16 cellular contexts compared by ENCODE assay signal in the genomic region with DNA sequence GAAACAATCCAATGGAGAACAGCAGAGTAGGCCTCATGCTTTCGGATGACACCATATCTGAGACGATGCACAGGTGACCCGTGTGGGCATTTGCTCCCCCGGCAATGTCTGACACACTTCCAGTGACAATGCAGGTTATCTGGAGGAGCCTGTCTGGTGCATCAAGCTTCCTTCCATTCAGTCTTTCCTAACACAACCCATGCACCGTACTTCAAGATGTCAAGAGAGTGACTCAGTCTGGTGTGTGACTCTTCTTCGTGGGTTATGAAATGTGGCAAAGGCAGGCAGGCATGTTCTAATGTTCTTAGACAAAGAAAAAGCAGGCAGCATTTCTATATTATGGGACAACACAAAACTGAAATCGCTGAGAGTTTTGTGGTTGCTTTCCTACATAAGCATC.
DNase-seq lines count a peak whose midpoint lies in the region; ATAC-seq and TF ChIP-seq lines count a peak whose summit lies in the region.
"Had no signal": no experiment of that assay in that cellular context is flagged by ENCODE, and none has a peak within 500 bp of the region (broad histone marks: within the 10 kb centered on the region; RNA-seq: fewer than 3 reads in every experiment).

No MANE protein-coding gene starts in this region.

- H3K79me2 ChIP-seq in SK-N-SH (ENCODE audit: insufficient read depth), result no peaks in the 10 kb centered on the region

- H3K4me2 ChIP-seq in SK-N-SH, result 0 out of 2 replicates have a peak overlapping the region, but pooled peaks have one; percentile 19

- H3K4me3 Mint-ChIP-seq in activated CD4-positive, alpha-beta T cell treated with anti-CD3 and anti-CD28 coated beads for 36 hours, result no peak overlapping the region
- no peak overlapping the region for H3K4me3 Mint-ChIP-seq in stimulated activated memory B cell treated with anti-CD40 and anti-IgM and Interleukin-4, amounts not matched to agents 10 μg/mL and 1 μg/mL and 100 μg/mL, for 72 hours
- H3K4me3 Mint-ChIP-seq in activated T-cell treated with anti-CD3 and anti-CD28 coated beads, Interleukin-2, amount 50 U/mL, for 4 hours, result no peak overlapping the region
- H3K4me3 Mint-ChIP-seq: activated CD8-positive, alpha-beta memory T cell treated with anti-CD3 and anti-CD28 coated beads, Interleukin-2, amount 10 ng/mL, durations not matched to agents 7 days and 5 days had no signal

- H3K4me1 ChIP-seq in SK-N-SH (ENCODE audit: control insufficient read depth in 1 of 2, insufficient read depth in 2 of 2, low read depth in 1 of 2, low read length in 1 of 2) (peaks cover 11 to 30% of the 10 kb centered on the region in 2 experiments; a peak in 3 of 4 replicates), ovary (ENCODE audit: insufficient read depth) (no peaks in the 10 kb centered on the region)
- H3K4me1 ChIP-seq: lower lobe of right lung had no signal

- TF ChIP-seq CTCF in SK-N-SH (IDR thresholded peaks at IDR 0.05), result no peak
- no peak for TF ChIP-seq CTCF in fibroblast of the aortic adventitia (IDR thresholded peaks at IDR 0.05; ENCODE audit: insufficient read depth, low read length)
- TF ChIP-seq CTCF in ovary (IDR thresholded peaks at IDR 0.05), result no peak

- no peak for TF ChIP-seq POLR2A in ovary (IDR thresholded peaks at IDR 0.05)

- no peak overlapping the region for H2AFZ ChIP-seq in SK-N-SH (ENCODE audit: low read depth)

- H3K9me3 Mint-ChIP-seq in activated CD4-positive, alpha-beta T cell treated with anti-CD3 and anti-CD28 coated beads for 36 hours (ENCODE audit: low read depth), result no peaks in the 10 kb centered on the region
- H3K9me3 Mint-ChIP-seq in stimulated activated memory B cell treated with anti-CD40 and anti-IgM and Interleukin-4, amounts not matched to agents 10 μg/mL and 1 μg/mL and 100 μg/mL, for 72 hours, result peaks cover 5% of the 10 kb centered on the region
- H3K9me3 Mint-ChIP-seq in activated T-cell treated with anti-CD3 and anti-CD28 coated beads, Interleukin-2, amount 50 U/mL, for 4 hours, result no peaks in the 10 kb centered on the region
- H3K9me3 Mint-ChIP-seq: activated naive CD4-positive, alpha-beta T cell treated with anti-CD3 and anti-CD28 coated beads, Interleukin-2, amount 50 U/mL, for 72 hours had no signal

- H3K36me3 ChIP-seq in SK-N-SH (replicated peaks in 1 of 2; ENCODE audit: control insufficient read depth in 1 of 2, insufficient read depth in 2 of 2, low read length in 1 of 2) (no peaks in the 10 kb centered on the region), ovary (no peaks in the 10 kb centered on the region)
- H3K36me3 ChIP-seq: lower lobe of right lung, neutrophil, transverse colon had no signal

- H3K4me3 ChIP-seq in SK-N-SH (ENCODE audit: low read depth in 2 of 2, low read length in 1 of 2) (no peak overlapping the region), fibroblast of the aortic adventitia (ENCODE audit: low read depth, low read length) (no peak overlapping the region), ovary (no peak overlapping the region)
- H3K4me3 ChIP-seq: heart right ventricle, lower lobe of right lung, Peyer's patch, transverse colon had no signal

- no peak for TF ChIP-seq EP300 in SK-N-SH (IDR thresholded peaks at IDR 0.05; ENCODE audit: borderline replicate concordance in 1 of 2, low read depth in 1 of 2, low read length in 1 of 2)
- no peak for TF ChIP-seq EP300 in ovary (IDR thresholded peaks at IDR 0.05)

- TF ChIP-seq RAD21 in SK-N-SH (IDR thresholded peaks at IDR 0.05; ENCODE audit: low read length), result no peak

- DNase-seq in activated CD4-positive, alpha-beta T cell treated with anti-CD3 and anti-CD28 coated beads for 36 hours, result no peak
- no peak for DNase-seq in activated CD4-positive, alpha-beta T cell treated with anti-CD3 and anti-CD28 coated beads, Interleukin-2, amount 50 U/mL, for 1 hour
- DNase-seq in SK-N-SH (no peak), fibroblast of the aortic adventitia (ENCODE audit: low read depth) (peak; percentile 66), activated gamma-delta T cell (lab: John Stamatoyannopoulos, UW) (no peak), ovary (no peak)
- no peak for DNase-seq in activated T-cell treated with anti-CD3 and anti-CD28 coated beads, Interleukin-2, amount 50 U/mL, for 4 hours
- DNase-seq: activated CD8-positive, alpha-beta memory T cell treated with anti-CD3 and anti-CD28 coated beads, Interleukin-2, amount 10 ng/mL, durations not matched to agents 7 days and 5 days; heart right ventricle; lower lobe of right lung; MM.1S; Peyer's patch; transverse colon had no signal

- H3K27me3 ChIP-seq in SK-N-SH (ENCODE audit: insufficient read depth) (no peaks in the 10 kb centered on the region), ovary (no peaks in the 10 kb centered on the region)
- H3K27me3 ChIP-seq: heart right ventricle, neutrophil, Peyer's patch, transverse colon had no signal

- POLR2A ChIA-PET in activated CD4-positive, alpha-beta T cell treated with anti-CD3 and anti-CD28 coated beads for 36 hours (lab: Charles Lee), result no interaction called here
- POLR2A ChIA-PET in SK-N-SH (lab: Yijun Ruan, JAX), result no interaction called here

- H3K9me3 ChIP-seq in SK-N-SH (no peaks in the 10 kb centered on the region), ovary (no peaks in the 10 kb centered on the region)
- H3K9me3 ChIP-seq: heart right ventricle, lower lobe of right lung, neutrophil, Peyer's patch, transverse colon had no signal

- CTCF ChIA-PET in activated CD4-positive, alpha-beta T cell treated with anti-CD3 and anti-CD28 coated beads for 36 hours (lab: Charles Lee), result no interaction called here
- CTCF ChIA-PET in SK-N-SH (lab: Yijun Ruan, JAX), result interaction anchor here (0.8 kb wide), 1 partner anchor 32 kb away, joined by 3 read pairs; no protein-coding TSS in a partner anchor

- whole genome bisulfite sequencing in SK-N-SH (ENCODE audit: low lambda C conversion rate), result 46% methylated on average over 7 of the region's 7 CpGs
- WGBS in ovary, 3 donors, result 89 to 96% (median 95%) methylated on average over 7 of the region's 7 CpGs

- H3F3A ChIP-seq in SK-N-SH (replicated peaks; ENCODE audit: insufficient read depth), result no peaks in the 10 kb centered on the region

- H3K9ac ChIP-seq in SK-N-SH, result no peak overlapping the region

- no peaks in the 10 kb centered on the region for H3K9me2 ChIP-seq in SK-N-SH

- no peaks in the 10 kb centered on the region for H3K27me3 Mint-ChIP-seq in activated CD4-positive, alpha-beta T cell treated with anti-CD3 and anti-CD28 coated beads for 36 hours
- H3K27me3 Mint-ChIP-seq in stimulated activated memory B cell treated with anti-CD40 and anti-IgM and Interleukin-4, amounts not matched to agents 10 μg/mL and 1 μg/mL and 100 μg/mL, for 72 hours, result peaks cover 22% of the 10 kb centered on the region
- H3K27me3 Mint-ChIP-seq in activated T-cell treated with anti-CD3 and anti-CD28 coated beads, Interleukin-2, amount 50 U/mL, for 4 hours (ENCODE audit: low read depth), result no peaks in the 10 kb centered on the region

- no peaks in the 10 kb centered on the region for H3K36me3 Mint-ChIP-seq in activated CD4-positive, alpha-beta T cell treated with anti-CD3 and anti-CD28 coated beads for 36 hours (ENCODE audit: low read depth)
- H3K36me3 Mint-ChIP-seq in stimulated activated memory B cell treated with anti-CD40 and anti-IgM and Interleukin-4, amounts not matched to agents 10 μg/mL and 1 μg/mL and 100 μg/mL, for 72 hours, result no peaks in the 10 kb centered on the region
- no peaks in the 10 kb centered on the region for H3K36me3 Mint-ChIP-seq in activated T-cell treated with anti-CD3 and anti-CD28 coated beads, Interleukin-2, amount 50 U/mL, for 4 hours (ENCODE audit: insufficient read depth)
- H3K36me3 Mint-ChIP-seq: activated CD8-positive, alpha-beta memory T cell treated with anti-CD3 and anti-CD28 coated beads, Interleukin-2, amount 10 ng/mL, durations not matched to agents 7 days and 5 days; activated naive CD4-positive, alpha-beta T cell treated with anti-CD3 and anti-CD28 coated beads, Interleukin-2, amount 50 U/mL, for 72 hours had no signal

- H3K27ac Mint-ChIP-seq in activated CD4-positive, alpha-beta T cell treated with anti-CD3 and anti-CD28 coated beads for 36 hours, result no peak overlapping the region
- no peak overlapping the region for H3K27ac Mint-ChIP-seq in stimulated activated memory B cell treated with anti-CD40 and anti-IgM and Interleukin-4, amounts not matched to agents 10 μg/mL and 1 μg/mL and 100 μg/mL, for 72 hours
- H3K27ac Mint-ChIP-seq: activated CD8-positive, alpha-beta memory T cell treated with anti-CD3 and anti-CD28 coated beads, Interleukin-2, amount 10 ng/mL, durations not matched to agents 7 days and 5 days; activated naive CD4-positive, alpha-beta T cell treated with anti-CD3 and anti-CD28 coated beads, Interleukin-2, amount 50 U/mL, for 72 hours had no signal

- no peaks in the 10 kb centered on the region for H3K4me1 Mint-ChIP-seq in activated CD4-positive, alpha-beta T cell treated with anti-CD3 and anti-CD28 coated beads for 36 hours
- H3K4me1 Mint-ChIP-seq in stimulated activated memory B cell treated with anti-CD40 and anti-IgM and Interleukin-4, amounts not matched to agents 10 μg/mL and 1 μg/mL and 100 μg/mL, for 72 hours, result no peaks in the 10 kb centered on the region
- H3K4me1 Mint-ChIP-seq in activated T-cell treated with anti-CD3 and anti-CD28 coated beads, Interleukin-2, amount 50 U/mL, for 4 hours (ENCODE audit: low read depth), result no peaks in the 10 kb centered on the region
- H3K4me1 Mint-ChIP-seq: activated CD8-positive, alpha-beta memory T cell treated with anti-CD3 and anti-CD28 coated beads, Interleukin-2, amount 10 ng/mL, durations not matched to agents 7 days and 5 days had no signal

- H4K20me1 ChIP-seq in SK-N-SH (ENCODE audit: insufficient read depth), result no peaks in the 10 kb centered on the region

- ATAC-seq in activated CD4-positive, alpha-beta T cell treated with anti-CD3 and anti-CD28 coated beads for 36 hours, result peak; percentile 39
- peak; percentile 24 for ATAC-seq in stimulated activated memory B cell treated with anti-CD40 and anti-IgM and Interleukin-4, amounts not matched to agents 10 μg/mL and 1 μg/mL and 100 μg/mL, for 72 hours
- ATAC-seq in activated T-cell treated with anti-CD3 and anti-CD28 coated beads, Interleukin-2, amount 50 U/mL, for 4 hours, result no peak
- ATAC-seq: activated CD8-positive, alpha-beta memory T cell treated with anti-CD3 and anti-CD28 coated beads, Interleukin-2, amount 10 ng/mL, durations not matched to agents 7 days and 5 days; activated naive CD4-positive, alpha-beta T cell treated with anti-CD3 and anti-CD28 coated beads, Interleukin-2, amount 50 U/mL, for 72 hours; heart right ventricle; lower lobe of right lung had no signal

- intact Hi-C loops in activated CD4-positive, alpha-beta T cell treated with anti-CD3 and anti-CD28 coated beads for 36 hours (cut with DNase I, micrococcal nuclease), result no loop called here
- intact Hi-C loops in ovary (cut with DNase I), result no loop called here

- H3K27ac ChIP-seq in SK-N-SH (ENCODE audit: low read depth in 2 of 2, low read length in 1 of 2) (no peak overlapping the region; a peak in 1 of 4 replicates), ovary (no peak overlapping the region)
- H3K27ac ChIP-seq: heart right ventricle, lower lobe of right lung, neutrophil, Peyer's patch had no signal

Comparison
In these comparisons a context has a peak if more than half of its experiments do, and no peak if none do; other contexts are left out.
1. ATAC-seq: peak in activated CD4-positive, alpha-beta T cell treated with anti-CD3 and anti-CD28 coated beads for 36 hours (single experiment) and stimulated activated memory B cell treated with anti-CD40 and anti-IgM and Interleukin-4, amounts not matched to agents 10 μg/mL and 1 μg/mL and 100 μg/mL, for 72 hours (single experiment); none in activated T-cell treated with anti-CD3 and anti-CD28 coated beads, Interleukin-2, amount 50 U/mL, for 4 hours (0 of 2).